ENCODE assay signal across 36 cellular contexts in genomic region chr7:28649189-28649588, GRCh38.
"Had no signal": no experiment of that assay in that cellular context is flagged by ENCODE, and none has a peak within 500 bp of the region (broad histone marks: within the 10 kb centered on the region; RNA-seq: fewer than 3 reads in every experiment).

No MANE protein-coding gene starts in this region.

- ATAC-seq: activated CD8-positive, alpha-beta T cell treated with anti-CD3 and anti-CD28 coated beads for 36 hours; activated naive CD4-positive, alpha-beta T cell treated with anti-CD3 and anti-CD28 coated beads, Interleukin-2, amount 50 U/mL, for 72 hours; activated T-cell treated with anti-CD3 and anti-CD28 coated beads, Interleukin-2, amount 50 U/mL, for 4 hours; activated T-cell treated with anti-CD3 and anti-CD28 coated beads, Interleukin-2, amount 50 U/mL, for 72 hours; activated T-helper 17 cell treated with anti-CD3 and anti-CD28 coated beads, Interleukin-2, amount 50 U/mL, for 72 hours; body of pancreas had no signal

- FAIRE-seq: astrocyte, colon, TTC549 had no signal

- H3K27ac Mint-ChIP-seq: activated B cell treated with CpG ODN at 0.5 μM for 24 hours; activated CD4-positive, alpha-beta memory T cell treated with anti-CD3 and anti-CD28 coated beads for 36 hours; activated CD4-positive, alpha-beta T cell treated with anti-CD3 and anti-CD28 coated beads, Interleukin-2, amount 10 ng/mL, durations not matched to agents 24 days and 14 days; activated CD8-positive, alpha-beta T cell treated with anti-CD3 and anti-CD28 coated beads for 36 hours; activated naive CD4-positive, alpha-beta T cell treated with anti-CD3 and anti-CD28 coated beads for 36 hours; activated naive CD4-positive, alpha-beta T cell treated with anti-CD3 and anti-CD28 coated beads, Interleukin-2, amount 50 U/mL, for 72 hours; activated naive CD8-positive, alpha-beta T cell treated with anti-CD3 and anti-CD28 coated beads for 36 hours; activated T-helper 1 cell treated with anti-CD3 and anti-CD28 coated beads, Interleukin-12 subunit alpha, Interleukin-12 subunit beta, Interleukin-2, Interleukin-4 antibody, amounts not matched to agents 30 ng/mL and 10 ng/mL and 1 ng/mL, durations not matched to agents 14 hours and 24 hours and 36 hours; activated T-helper 17 cell treated with anti-CD3 and anti-CD28 coated beads, Interleukin-2, amount 50 U/mL, for 72 hours; T-helper 2 cell treated with Interferon-gamma antibody and Interleukin-4, amounts not matched to agents 5 μg/mL and 100 μg/mL, for 36 hours had no signal

- H3K9me3 Mint-ChIP-seq: activated B cell treated with CpG ODN at 0.5 μM for 24 hours; activated CD4-positive, alpha-beta memory T cell treated with anti-CD3 and anti-CD28 coated beads for 36 hours; activated CD4-positive, alpha-beta T cell treated with anti-CD3 and anti-CD28 coated beads, Interleukin-2, amount 10 ng/mL, durations not matched to agents 24 days and 14 days; activated CD8-positive, alpha-beta T cell treated with anti-CD3 and anti-CD28 coated beads for 36 hours; activated naive CD4-positive, alpha-beta T cell treated with anti-CD3 and anti-CD28 coated beads for 36 hours; activated naive CD4-positive, alpha-beta T cell treated with anti-CD3 and anti-CD28 coated beads, Interleukin-2, amount 50 U/mL, for 72 hours; activated naive CD8-positive, alpha-beta T cell treated with anti-CD3 and anti-CD28 coated beads for 36 hours; activated T-cell treated with anti-CD3 and anti-CD28 coated beads, Interleukin-2, amount 50 U/mL, for 4 hours; activated T-cell treated with anti-CD3 and anti-CD28 coated beads, Interleukin-2, amount 50 U/mL, for 72 hours; activated T-helper 1 cell treated with anti-CD3 and anti-CD28 coated beads, Interleukin-12 subunit alpha, Interleukin-12 subunit beta, Interleukin-2, Interleukin-4 antibody, amounts not matched to agents 30 ng/mL and 10 ng/mL and 1 ng/mL, durations not matched to agents 14 hours and 24 hours and 36 hours; activated T-helper 17 cell treated with anti-CD3 and anti-CD28 coated beads, Interleukin-2, amount 50 U/mL, for 72 hours; T-helper 2 cell treated with Interferon-gamma antibody and Interleukin-4, amounts not matched to agents 5 μg/mL and 100 μg/mL, for 36 hours had no signal

- H3K4me3 Mint-ChIP-seq: activated B cell treated with CpG ODN at 0.5 μM for 24 hours; activated CD4-positive, alpha-beta memory T cell treated with anti-CD3 and anti-CD28 coated beads for 36 hours; activated CD4-positive, alpha-beta T cell treated with anti-CD3 and anti-CD28 coated beads, Interleukin-2, amount 10 ng/mL, durations not matched to agents 24 days and 14 days; activated CD8-positive, alpha-beta T cell treated with anti-CD3 and anti-CD28 coated beads for 36 hours; activated naive CD4-positive, alpha-beta T cell treated with anti-CD3 and anti-CD28 coated beads for 36 hours; activated naive CD8-positive, alpha-beta T cell treated with anti-CD3 and anti-CD28 coated beads for 36 hours; activated T-cell treated with anti-CD3 and anti-CD28 coated beads, Interleukin-2, amount 50 U/mL, for 4 hours; activated T-cell treated with anti-CD3 and anti-CD28 coated beads, Interleukin-2, amount 50 U/mL, for 72 hours; activated T-helper 1 cell treated with anti-CD3 and anti-CD28 coated beads, Interleukin-12 subunit alpha, Interleukin-12 subunit beta, Interleukin-2, Interleukin-4 antibody, amounts not matched to agents 30 ng/mL and 10 ng/mL and 1 ng/mL, durations not matched to agents 14 hours and 24 hours and 36 hours; activated T-helper 17 cell treated with anti-CD3 and anti-CD28 coated beads, Interleukin-2, amount 50 U/mL, for 72 hours; T-helper 2 cell treated with Interferon-gamma antibody and Interleukin-4, amounts not matched to agents 5 μg/mL and 100 μg/mL, for 36 hours had no signal

- H3K27ac ChIP-seq: adrenal gland, body of pancreas, brain microvascular endothelial cell, breast epithelium, VCaP had no signal

- H3K9me3 ChIP-seq: adrenal gland, body of pancreas, breast epithelium had no signal

- H3K4me1 ChIP-seq: adrenal gland, body of pancreas, breast epithelium had no signal

- H3K4me1 Mint-ChIP-seq: activated B cell treated with CpG ODN at 0.5 μM for 24 hours; activated CD4-positive, alpha-beta T cell treated with anti-CD3 and anti-CD28 coated beads, Interleukin-2, amount 10 ng/mL, durations not matched to agents 24 days and 14 days; activated naive CD8-positive, alpha-beta T cell treated with anti-CD3 and anti-CD28 coated beads for 36 hours; activated T-helper 17 cell treated with anti-CD3 and anti-CD28 coated beads, Interleukin-2, amount 50 U/mL, for 72 hours had no signal

- H3K27me3 Mint-ChIP-seq: activated B cell treated with CpG ODN at 0.5 μM for 24 hours; activated naive CD8-positive, alpha-beta T cell treated with anti-CD3 and anti-CD28 coated beads for 36 hours had no signal

- H3K27me3 ChIP-seq: adrenal gland, body of pancreas, brain microvascular endothelial cell, breast epithelium had no signal

- H3K4me3 ChIP-seq: adrenal gland, body of pancreas, breast epithelium had no signal

- H3K36me3 ChIP-seq: adrenal gland, brain microvascular endothelial cell, breast epithelium had no signal

- DNase-seq: activated B cell treated with CpG ODN at 0.5 μM for 24 hours; activated CD4-positive, alpha-beta memory T cell treated with anti-CD3 and anti-CD28 coated beads for 36 hours; activated CD4-positive, alpha-beta T cell treated with anti-CD3 and anti-CD28 coated beads for 4 hours; activated CD4-positive, alpha-beta T cell treated with anti-CD3 and anti-CD28 coated beads, Interleukin-2, amount 10 ng/mL, durations not matched to agents 24 days and 14 days; activated CD4-positive, alpha-beta T cell treated with anti-CD3 and anti-CD28 coated beads, Interleukin-2, amount 50 U/mL, for 1 hour; activated CD4-positive, alpha-beta T cell treated with anti-CD3 and anti-CD28 coated beads, Interleukin-2, amount 50 U/mL, for 4 hours; activated CD4-positive, CD25-positive, alpha-beta regulatory T cell treated with anti-CD3 and anti-CD28 coated beads, Interleukin-2, amount 50 U/mL, for 72 hours; activated CD8-positive, alpha-beta memory T cell treated with anti-CD3 and anti-CD28 coated beads, Interleukin-2, amount 50 U/mL, for 4 hours; activated CD8-positive, alpha-beta T cell treated with anti-CD3 and anti-CD28 coated beads for 36 hours; activated effector memory CD4-positive, alpha-beta T cell treated with anti-CD3 and anti-CD28 coated beads, Interleukin-2, amount 50 U/mL, for 16 hours; activated gamma-delta T cell treated with Interleukin-2 at 50 U/mL for 16 hours; activated naive CD4-positive, alpha-beta T cell; activated naive CD4-positive, alpha-beta T cell treated with anti-CD3 and anti-CD28 coated beads for 36 hours; activated naive CD4-positive, alpha-beta T cell treated with anti-CD3 and anti-CD28 coated beads, Interleukin-2, amount 50 U/mL, for 16 hours; activated naive CD8-positive, alpha-beta T cell treated with anti-CD3 and anti-CD28 coated beads for 36 hours; activated T-cell treated with anti-CD3 and anti-CD28 coated beads for 4 hours; activated T-cell treated with anti-CD3 and anti-CD28 coated beads, Interleukin-2, amount 50 U/mL, for 1 hour; activated T-cell treated with anti-CD3 and anti-CD28 coated beads, Interleukin-2, amount 50 U/mL, for 4 hours; activated T-cell treated with anti-CD3 and anti-CD28 coated beads, Interleukin-2, amount 50 U/mL, for 72 hours; adrenal gland; amniotic stem cell; aorta; body of pancreas; brain microvascular endothelial cell; central memory CD4-positive, alpha-beta T cell; T-helper 2 cell; T-helper 9 cell had no signal

- H3K36me3 Mint-ChIP-seq: activated CD4-positive, alpha-beta memory T cell treated with anti-CD3 and anti-CD28 coated beads for 36 hours; activated naive CD4-positive, alpha-beta T cell treated with anti-CD3 and anti-CD28 coated beads, Interleukin-2, amount 50 U/mL, for 72 hours; activated naive CD8-positive, alpha-beta T cell treated with anti-CD3 and anti-CD28 coated beads for 36 hours had no signal
